In the genomic region with DNA sequence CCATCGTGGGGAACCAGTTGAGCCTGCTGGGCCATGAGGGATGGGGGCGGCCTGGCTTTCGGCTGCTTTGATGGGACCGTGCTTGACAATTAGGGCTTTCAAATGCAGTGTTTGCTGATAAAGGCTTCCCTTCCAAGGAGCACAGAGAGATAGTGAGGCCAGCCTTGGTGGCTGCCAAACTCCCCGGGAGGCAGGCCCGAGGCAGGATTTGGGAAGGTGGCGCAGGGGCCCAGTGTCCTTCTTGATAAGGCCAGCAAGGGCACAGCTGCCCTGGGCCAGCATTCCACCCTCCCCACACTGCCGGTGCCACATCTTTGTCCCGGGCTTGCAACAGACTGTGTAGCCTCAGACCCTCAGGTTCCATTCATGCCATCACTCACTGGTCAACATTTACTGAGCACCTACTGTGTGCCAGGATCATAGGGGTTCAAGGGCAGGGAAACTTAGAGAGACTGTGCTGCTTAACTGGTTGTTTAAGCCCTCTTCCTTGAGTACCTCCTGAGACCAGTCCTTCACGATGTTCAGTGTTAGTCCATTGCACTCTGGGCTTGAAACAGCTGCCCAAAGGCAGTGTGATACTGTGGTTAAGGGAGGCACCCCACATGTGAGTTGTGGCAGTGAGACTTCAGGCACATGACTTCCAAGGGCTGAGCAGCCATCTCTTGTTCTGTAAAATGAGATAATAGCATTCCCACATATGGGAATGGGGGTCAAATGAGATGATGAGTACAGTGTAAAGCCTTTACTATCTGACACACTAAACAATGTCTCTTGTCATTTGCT, we compare ENCODE assay signal across 1 cellular context.
TF ChIP-seq lines count a peak whose summit lies in the region.

No MANE protein-coding gene starts in this region.

TF ChIP-seq in SK-N-SH, 30 proteins besides CTCF, POLR2A, EP300 and RAD21:
- TF ChIP-seq, protein P1, sequence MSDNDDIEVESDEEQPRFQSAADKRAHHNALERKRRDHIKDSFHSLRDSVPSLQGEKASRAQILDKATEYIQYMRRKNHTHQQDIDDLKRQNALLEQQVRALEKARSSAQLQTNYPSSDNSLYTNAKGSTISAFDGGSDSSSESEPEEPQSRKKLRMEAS (IDR thresholded peaks at IDR 0.05; ENCODE audit: low read depth), result no peak
- no peak for TF ChIP-seq NRF1 (IDR thresholded peaks at IDR 0.05; ENCODE audit: low read depth, low read length)
- TF ChIP-seq SIN3A (IDR thresholded peaks at IDR 0.05; ENCODE audit: borderline replicate concordance, low read depth, low read length), result no peak
- no peak for TF ChIP-seq TCF12 (IDR thresholded peaks at IDR 0.05)
- TF ChIP-seq GATA2 (CRISPR knock-in tag; IDR thresholded peaks at IDR 0.05), result no peak
- TF ChIP-seq POLR2AphosphoS5 (IDR thresholded peaks at IDR 0.05; ENCODE audit: low read depth, low read length), result no peak
- TF ChIP-seq FOXM1 (IDR thresholded peaks at IDR 0.05; ENCODE audit: low read depth), result no peak
- no peak for TF ChIP-seq TAF1 (IDR thresholded peaks at IDR 0.05; ENCODE audit: borderline replicate concordance, low read depth, low read length)
- TF ChIP-seq, protein P2, sequence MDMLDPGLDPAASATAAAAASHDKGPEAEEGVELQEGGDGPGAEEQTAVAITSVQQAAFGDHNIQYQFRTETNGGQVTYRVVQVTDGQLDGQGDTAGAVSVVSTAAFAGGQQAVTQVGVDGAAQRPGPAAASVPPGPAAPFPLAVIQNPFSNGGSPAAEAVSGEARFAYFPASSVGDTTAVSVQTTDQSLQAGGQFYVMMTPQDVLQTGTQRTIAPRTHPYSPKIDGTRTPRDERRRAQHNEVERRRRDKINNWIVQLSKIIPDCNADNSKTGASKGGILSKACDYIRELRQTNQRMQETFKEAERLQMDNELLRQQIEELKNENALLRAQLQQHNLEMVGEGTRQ (IDR thresholded peaks at IDR 0.05; ENCODE audit: borderline replicate concordance, low read depth, low read length), result no peak
- TF ChIP-seq, protein P3, sequence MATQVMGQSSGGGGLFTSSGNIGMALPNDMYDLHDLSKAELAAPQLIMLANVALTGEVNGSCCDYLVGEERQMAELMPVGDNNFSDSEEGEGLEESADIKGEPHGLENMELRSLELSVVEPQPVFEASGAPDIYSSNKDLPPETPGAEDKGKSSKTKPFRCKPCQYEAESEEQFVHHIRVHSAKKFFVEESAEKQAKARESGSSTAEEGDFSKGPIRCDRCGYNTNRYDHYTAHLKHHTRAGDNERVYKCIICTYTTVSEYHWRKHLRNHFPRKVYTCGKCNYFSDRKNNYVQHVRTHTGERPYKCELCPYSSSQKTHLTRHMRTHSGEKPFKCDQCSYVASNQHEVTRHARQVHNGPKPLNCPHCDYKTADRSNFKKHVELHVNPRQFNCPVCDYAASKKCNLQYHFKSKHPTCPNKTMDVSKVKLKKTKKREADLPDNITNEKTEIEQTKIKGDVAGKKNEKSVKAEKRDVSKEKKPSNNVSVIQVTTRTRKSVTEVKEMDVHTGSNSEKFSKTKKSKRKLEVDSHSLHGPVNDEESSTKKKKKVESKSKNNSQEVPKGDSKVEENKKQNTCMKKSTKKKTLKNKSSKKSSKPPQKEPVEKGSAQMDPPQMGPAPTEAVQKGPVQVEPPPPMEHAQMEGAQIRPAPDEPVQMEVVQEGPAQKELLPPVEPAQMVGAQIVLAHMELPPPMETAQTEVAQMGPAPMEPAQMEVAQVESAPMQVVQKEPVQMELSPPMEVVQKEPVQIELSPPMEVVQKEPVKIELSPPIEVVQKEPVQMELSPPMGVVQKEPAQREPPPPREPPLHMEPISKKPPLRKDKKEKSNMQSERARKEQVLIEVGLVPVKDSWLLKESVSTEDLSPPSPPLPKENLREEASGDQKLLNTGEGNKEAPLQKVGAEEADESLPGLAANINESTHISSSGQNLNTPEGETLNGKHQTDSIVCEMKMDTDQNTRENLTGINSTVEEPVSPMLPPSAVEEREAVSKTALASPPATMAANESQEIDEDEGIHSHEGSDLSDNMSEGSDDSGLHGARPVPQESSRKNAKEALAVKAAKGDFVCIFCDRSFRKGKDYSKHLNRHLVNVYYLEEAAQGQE (IDR thresholded peaks at IDR 0.05; ENCODE audit: low read depth, low read length), result no peak
- TF ChIP-seq NFIC (IDR thresholded peaks at IDR 0.05; ENCODE audit: borderline replicate concordance), result no peak
- TF ChIP-seq GABPA (IDR thresholded peaks at IDR 0.05; ENCODE audit: low read depth), result no peak
- no peak for TF ChIP-seq FOSL2 (IDR thresholded peaks at IDR 0.05; ENCODE audit: borderline replicate concordance, low read depth)
- no peak for TF ChIP-seq FOXJ3 (CRISPR knock-in tag; IDR thresholded peaks at IDR 0.05)
- TF ChIP-seq RXRA (IDR thresholded peaks at IDR 0.05; ENCODE audit: borderline replicate concordance, low read depth), result no peak
